8 cellular contexts compared by ENCODE assay signal in the genomic region with DNA sequence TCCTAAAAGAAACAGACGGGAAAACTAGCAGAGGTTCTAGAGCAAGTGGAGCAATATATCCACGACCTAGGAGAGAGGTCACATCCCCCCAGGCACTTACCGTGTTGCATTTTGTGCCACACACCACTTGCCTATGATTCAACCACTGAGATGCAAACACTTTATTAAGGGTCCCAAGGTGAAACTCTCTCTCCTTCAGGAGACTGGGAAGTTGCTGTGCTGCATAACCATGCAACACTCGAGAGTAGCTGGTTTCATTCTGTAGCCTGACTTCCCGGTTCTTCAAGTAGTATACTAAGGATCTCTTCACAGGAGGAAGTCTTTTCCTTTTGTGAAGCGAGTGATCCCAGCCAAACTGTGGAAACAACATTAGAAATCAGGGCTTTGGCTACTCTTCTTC. TPM values are rescaled to one million over a fixed set of nuclear protein-coding genes. Genes with fewer than 3 reads are reported as not detected.
DNase-seq lines count a peak whose midpoint lies in the region; ATAC-seq and TF ChIP-seq lines count a peak whose summit lies in the region.

No MANE protein-coding gene starts in this region.

- H3K4me1 ChIP-seq in cardiac muscle cell (ENCODE audit: low read depth) (peaks cover 23% of the 10 kb centered on the region), left lung (peaks cover 25 to 55% of the 10 kb centered on the region in 2 donors), thyroid gland (peaks cover 21 to 34% of the 10 kb centered on the region in 2 donors)

- peak overlapping the region; percentile 99 for H3K4me3 Mint-ChIP-seq in type B pancreatic cell

- no peak for TF ChIP-seq CTCF in cardiac muscle cell (IDR thresholded peaks at IDR 0.05; ENCODE audit: low read depth, low read length)
- TF ChIP-seq CTCF in left lung (IDR thresholded peaks at IDR 0.05) = no peak
- no peak for TF ChIP-seq CTCF in type B pancreatic cell (conservative IDR thresholded peaks at IDR 0.05)
- TF ChIP-seq CTCF in thyroid gland (IDR thresholded peaks at IDR 0.05) = no peak

- WGBS in thyroid gland, 2 donors = 28 to 29% methylated on average over 6 of the region's 6 CpGs

- H3K36me3 ChIP-seq in cardiac muscle cell = peaks cover 5% of the 10 kb centered on the region
- peaks cover 0 to 35% of the 10 kb centered on the region in 2 donors for H3K36me3 ChIP-seq in left lung
- peaks cover 0 to 7% of the 10 kb centered on the region in 2 donors for H3K36me3 ChIP-seq in thyroid gland

- DNase-seq in cardiac muscle cell (ENCODE audit: low read depth in 1 of 2, low spot score in 1 of 2) (peak in 1 of 2 donors; percentile 15), cardiac septum (ENCODE audit: low spot score) (no peak), left lung (no peak), type B pancreatic cell (ENCODE audit: extremely low spot score, unreplicated experiment) (no peak), thyroid gland (no peak), epidermal melanocyte (ENCODE audit: insufficient read length, low spot score) (no peak)
- no peak for DNase-seq in activated naive CD4-positive, alpha-beta T cell treated with anti-CD3 and anti-CD28 coated beads, Interleukin-2, amount 50 U/mL, for 72 hours (ENCODE audit: low spot score in 2 of 2)
- DNase-seq in activated effector memory CD4-positive, alpha-beta T cell treated with Interleukin-2 at 50 U/mL for 16 hours = no peak

- H3K36me3 Mint-ChIP-seq in activated naive CD4-positive, alpha-beta T cell treated with anti-CD3 and anti-CD28 coated beads, Interleukin-2, amount 50 U/mL, for 72 hours = peaks cover 34 to 45% of the 10 kb centered on the region in 2 donors
- peaks cover 30% of the 10 kb centered on the region for H3K36me3 Mint-ChIP-seq in type B pancreatic cell

- intact Hi-C loops in cardiac septum (cut with DNase I) (loop anchor here (5.0 to 10.0 kb wide), 3 partner anchors 50 to 127 kb away; partner anchors contain the start of genes UBAP1 and UBAP2), left lung (cut with DNase I) (no loop called here), thyroid gland (cut with DNase I) (no loop called here)

- ATAC-seq in activated naive CD4-positive, alpha-beta T cell treated with anti-CD3 and anti-CD28 coated beads, Interleukin-2, amount 50 U/mL, for 72 hours = no peak
- ATAC-seq in left lung = peak; percentile 60

- H3K9me3 ChIP-seq in cardiac muscle cell (ENCODE audit: low read depth) (no peaks in the 10 kb centered on the region), left lung (no peaks in the 10 kb centered on the region), thyroid gland (no peaks in the 10 kb centered on the region)

- peaks cover 31% of the 10 kb centered on the region for H3K4me1 Mint-ChIP-seq in type B pancreatic cell (ENCODE audit: unreplicated experiment)

- H3K27ac ChIP-seq in cardiac muscle cell (no peak overlapping the region), left lung (peak overlapping the region; percentile 90 to 95), thyroid gland (no peak overlapping the region)

- no peaks in the 10 kb centered on the region for H3K27me3 Mint-ChIP-seq in type B pancreatic cell

- TF ChIP-seq POLR2A in thyroid gland (IDR thresholded peaks at IDR 0.05) = no peak

- no peaks in the 10 kb centered on the region for H3K9me3 Mint-ChIP-seq in activated naive CD4-positive, alpha-beta T cell treated with anti-CD3 and anti-CD28 coated beads, Interleukin-2, amount 50 U/mL, for 72 hours
- no peaks in the 10 kb centered on the region for H3K9me3 Mint-ChIP-seq in type B pancreatic cell

- peak overlapping the region; percentile 70 for H3K4me3 ChIP-seq in cardiac muscle cell
- peak overlapping the region; percentile 62 to 95 for H3K4me3 ChIP-seq in left lung
- peak overlapping the region in 1 of 3 donors; percentile 54 for H3K4me3 ChIP-seq in thyroid gland (replicated peaks in 1 of 3)

- H3K27ac Mint-ChIP-seq in activated naive CD4-positive, alpha-beta T cell treated with anti-CD3 and anti-CD28 coated beads, Interleukin-2, amount 50 U/mL, for 72 hours = peak overlapping the region; percentile 94 to 100
- H3K27ac Mint-ChIP-seq in type B pancreatic cell = peak overlapping the region; percentile 98

- H3K27me3 ChIP-seq in cardiac muscle cell (no peaks in the 10 kb centered on the region), left lung (no peaks in the 10 kb centered on the region), thyroid gland (no peaks in the 10 kb centered on the region)

RNA-seq across cellular contexts. Expression of gene DCAF12, which starts 1.6 kb away (rescaled TPM):
- total RNA-seq in cardiac muscle cell (29.7 and 31.7 TPM in 2 replicates), cardiac septum (15.7 TPM), left lung (10 to 100 TPM; 30.4 to 45.8 TPM), type B pancreatic cell (ENCODE audit: low replicate concordance) (42.4 and 45.3 TPM in 2 replicates), thyroid gland (10 to 100 TPM; 28.1 to 32.5 (median 31.6) TPM)
- polyA plus RNA-seq in cardiac muscle cell = 27.1 and 36.0 TPM in 2 replicates
- total RNA-seq in activated naive CD4-positive, alpha-beta T cell treated with anti-CD3 and anti-CD28 coated beads, Interleukin-2, amount 50 U/mL, for 72 hours = 10 to 100 TPM; 35.1 to 42.4 TPM

RNA-seq across cellular contexts. Expression of gene UBAP1, which starts 53.9 kb away (rescaled TPM):
- total RNA-seq in cardiac muscle cell (23.5 and 28.6 TPM in 2 replicates), cardiac septum (40.6 TPM), left lung (10 to 100 TPM; 53.8 to 54.1 TPM), type B pancreatic cell (ENCODE audit: low replicate concordance) (35.9 and 46.2 TPM in 2 replicates), thyroid gland (10 to 100 TPM; 41.3 to 50.5 (median 44.8) TPM)
- polyA plus RNA-seq in cardiac muscle cell = 52.3 and 60.0 TPM in 2 replicates
- 10 to 100 TPM; 34.8 to 35.2 TPM for total RNA-seq in activated naive CD4-positive, alpha-beta T cell treated with anti-CD3 and anti-CD28 coated beads, Interleukin-2, amount 50 U/mL, for 72 hours

Comparison
In these comparisons a context has a peak if more than half of its experiments do, and no peak if none do; other contexts are left out.
1. H3K27ac ChIP-seq: peak in left lung (2 of 2); none in cardiac muscle cell (single experiment) and thyroid gland (0 of 3).